Comparison of ENCODE assay signal across 21 cellular contexts in genomic region chr1:51962486-51963356, GRCh38. TPM values are rescaled to one million over a fixed set of nuclear protein-coding genes. Genes with fewer than 3 reads are reported as not detected.
DNase-seq lines count a peak whose midpoint lies in the region; FAIRE-seq and TF ChIP-seq lines count a peak whose summit lies in the region.
"Had no signal": no experiment of that assay in that cellular context is flagged by ENCODE, and none has a peak within 500 bp of the region (broad histone marks: within the 10 kb centered on the region; RNA-seq: fewer than 3 reads in every experiment).

No MANE protein-coding gene starts in this region.

- FAIRE-seq in astrocyte (lab: Jason Lieb, UNC) = no peak
- FAIRE-seq: GM19239 had no signal

- no peaks in the 10 kb centered on the region for H3K9me3 Mint-ChIP-seq in astrocyte (ENCODE audit: unreplicated experiment)

- no peaks in the 10 kb centered on the region for H3K9me2 ChIP-seq in MM.1S (replicated peaks; ENCODE audit: insufficient read depth, low read length)
- H3K9me2 ChIP-seq: SK-N-SH had no signal

- no peaks in the 10 kb centered on the region for H3K36me3 ChIP-seq in MM.1S (replicated peaks; ENCODE audit: insufficient read depth, low read length)
- no peaks in the 10 kb centered on the region for H3K36me3 ChIP-seq in astrocyte (ENCODE audit: insufficient read depth, low read length)
- no peaks in the 10 kb centered on the region for H3K36me3 ChIP-seq in tibial nerve
- H3K36me3 ChIP-seq: Peyer's patch had no signal

- no peaks in the 10 kb centered on the region for H3K27me3 Mint-ChIP-seq in astrocyte (ENCODE audit: low read depth, unreplicated experiment)

- H3K4me1 ChIP-seq in MM.1S (ENCODE audit: low read length) (peaks cover 63% of the 10 kb centered on the region), astrocyte (ENCODE audit: insufficient read depth, low read length) (peaks cover 4% of the 10 kb centered on the region), tibial nerve (no peaks in the 10 kb centered on the region)
- H3K4me1 ChIP-seq: Peyer's patch had no signal

- TF ChIP-seq CTCF in MM.1S (IDR thresholded peaks at IDR 0.05; ENCODE audit: low read length) (peak; percentile 35), astrocyte (IDR thresholded peaks at IDR 0.05; ENCODE audit: insufficient read depth, low read depth, low read length) (no peak), coronary artery (IDR thresholded peaks at IDR 0.05) (no peak), tibial nerve (IDR thresholded peaks at IDR 0.05) (no peak)

- H3F3A ChIP-seq in MM.1S (ENCODE audit: insufficient read depth, low read length) = peaks cover 17% of the 10 kb centered on the region

- H3K4me3 ChIP-seq in MM.1S (ENCODE audit: low read length) = peak overlapping the region; percentile 40
- H3K4me3 ChIP-seq in astrocyte (ENCODE audit: insufficient read depth, low read depth, low read length) = no peak overlapping the region
- H3K4me3 ChIP-seq in coronary artery = no peak overlapping the region
- H3K4me3 ChIP-seq in tibial nerve = no peak overlapping the region
- H3K4me3 ChIP-seq: HAP-1, Peyer's patch had no signal

- peaks cover 4% of the 10 kb centered on the region for H3K4me1 Mint-ChIP-seq in astrocyte (ENCODE audit: low read depth, unreplicated experiment)

- H3K27ac ChIP-seq in MM.1S (ENCODE audit: low read length) (peak overlapping the region; percentile 87), astrocyte (ENCODE audit: low read depth, low read length) (peak overlapping the region; percentile 4), coronary artery (no peak overlapping the region), tibial nerve (no peak overlapping the region)
- H3K27ac ChIP-seq: 22Rv1, Peyer's patch had no signal

- DNase-seq in NCI-H2107 treated with DMSO at 0.1 percent for 48 hours (lab: John Stamatoyannopoulos, UW; ENCODE audit: unreplicated experiment) = peak; percentile 74
- DNase-seq in NCI-H2107 (lab: John Stamatoyannopoulos, UW) = no peak
- DNase-seq in MM.1S = peak; percentile 69
- DNase-seq in astrocyte (ENCODE audit: low read depth) = no peak
- no peak for DNase-seq in coronary artery (ENCODE audit: low spot score)
- DNase-seq in Ammon's horn (ENCODE audit: low spot score) = no peak
- no peak for DNase-seq in SK-N-DZ (ENCODE audit: low spot score)
- DNase-seq in tibial nerve (ENCODE audit: low spot score in 2 of 2) = no peak
- DNase-seq: C1 segment of cervical spinal cord, DMS 273 treated with DMSO at 0.1 percent for 48 hours, GF-D8, KG1, NCI-H1105, NCI-H1694 treated with DMSO at 0.1 percent for 48 hours, NCI-H774, Peyer's patch, Right ventricle myocardium superior, SK-N-SH had no signal

- peak overlapping the region; percentile 54 for H2AFZ ChIP-seq in MM.1S (ENCODE audit: low read length)
- H2AFZ ChIP-seq in astrocyte (ENCODE audit: low read depth, low read length) = peak overlapping the region; percentile 6

- H3K36me3 Mint-ChIP-seq in astrocyte (ENCODE audit: low read depth, unreplicated experiment) = peaks cover 23% of the 10 kb centered on the region

- no peak for TF ChIP-seq EP300 in tibial nerve (IDR thresholded peaks at IDR 0.05)

- H3K4me2 ChIP-seq in MM.1S (ENCODE audit: low read depth, low read length) (peak overlapping the region; percentile 79), astrocyte (ENCODE audit: low read length) (peak overlapping the region; percentile 47)
- H3K4me2 ChIP-seq: SK-N-SH had no signal

- no peaks in the 10 kb centered on the region for H3K9me3 ChIP-seq in MM.1S (replicated peaks; ENCODE audit: insufficient read depth, low read length)
- H3K9me3 ChIP-seq in astrocyte (ENCODE audit: insufficient read depth, low read depth, low read length) = no peaks in the 10 kb centered on the region
- H3K9me3 ChIP-seq in tibial nerve = no peaks in the 10 kb centered on the region
- H3K9me3 ChIP-seq: HAP-1, Peyer's patch, SK-N-SH had no signal

- no peak for TF ChIP-seq POLR2A in tibial nerve (IDR thresholded peaks at IDR 0.05)

- H3K79me2 ChIP-seq in MM.1S (ENCODE audit: low read length) = peaks cover 13% of the 10 kb centered on the region
- H3K79me2 ChIP-seq in astrocyte (ENCODE audit: insufficient read depth, low read length) = no peaks in the 10 kb centered on the region

- WGBS in tibial nerve, 2 donors = 52 to 54% methylated on average over 4 of the region's 4 CpGs

- no peak overlapping the region for H3K4me3 Mint-ChIP-seq in astrocyte (ENCODE audit: unreplicated experiment)

- H4K20me1 ChIP-seq in MM.1S (ENCODE audit: insufficient read depth, low read length) (no peaks in the 10 kb centered on the region), astrocyte (ENCODE audit: insufficient read depth, low read length) (no peaks in the 10 kb centered on the region)

- H3K9ac ChIP-seq in MM.1S (ENCODE audit: low read length) (peak overlapping the region; percentile 47), astrocyte (ENCODE audit: low read length) (no peak overlapping the region)
- H3K9ac ChIP-seq: SK-N-SH had no signal

- no peaks in the 10 kb centered on the region for H3K27me3 ChIP-seq in MM.1S (replicated peaks; ENCODE audit: insufficient read depth, low read length)
- no peaks in the 10 kb centered on the region for H3K27me3 ChIP-seq in astrocyte (ENCODE audit: insufficient read depth, low read length)
- H3K27me3 ChIP-seq in tibial nerve = peaks cover 0 to 15% of the 10 kb centered on the region in 2 donors
- H3K27me3 ChIP-seq: Peyer's patch had no signal

- no peak overlapping the region for H3K27ac Mint-ChIP-seq in astrocyte (ENCODE audit: unreplicated experiment)

RNA-seq across cellular contexts. Expression of gene RAB3B, which starts 27.8 kb away (rescaled TPM):
- total RNA-seq in astrocyte (40.0 and 49.2 TPM in 2 replicates), tibial nerve (under 1 TPM in 2 of 4 donors, not detected in 2; under 0.01 to 0.39 TPM)
- polyA plus RNA-seq in SK-N-DZ (2014; cell fraction: cytosol; rRNA removed) = 3.5 and 3.7 TPM in 2 replicates
- 3.0 and 4.5 TPM in 2 replicates for polyA plus RNA-seq in SK-N-DZ (2014; cell fraction: nucleus; rRNA removed)
- total RNA-seq: Right ventricle myocardium superior had no signal

Comparison
In these comparisons a context has a peak if more than half of its experiments do, and no peak if none do; other contexts are left out.
1. DNase-seq: peak in NCI-H2107 treated with DMSO at 0.1 percent for 48 hours (single experiment) and MM.1S (single experiment); none in NCI-H2107 (single experiment), astrocyte (single experiment), coronary artery (single experiment), Ammon's horn (single experiment), SK-N-DZ (single experiment) and tibial nerve (0 of 2).
2. H3K27ac ChIP-seq: peak in MM.1S (single experiment) and astrocyte (single experiment); none in coronary artery (0 of 2) and tibial nerve (0 of 4).
3. RNA of gene RAB3B, which starts 27.8 kb away (total RNA-seq): 40.0 to 49.2 TPM in astrocyte; under 0.01 to 0.39 TPM in tibial nerve; every median in the first group is over 10 times any median in the second.